ENCODE assay signal across 29 cellular contexts in genomic region chrX:32825009-32825408, GRCh38.
"Had no signal": no experiment of that assay in that cellular context is flagged by ENCODE, and none has a peak within 500 bp of the region (broad histone marks: within the 10 kb centered on the region; RNA-seq: fewer than 3 reads in every experiment).

No MANE protein-coding gene starts in this region.

- DNase-seq: activated B cell treated with CpG ODN at 0.5 μM for 24 hours; activated CD4-positive, alpha-beta T cell treated with anti-CD3 and anti-CD28 coated beads for 48 hours; activated CD4-positive, alpha-beta T cell treated with anti-CD3 and anti-CD28 coated beads, Interleukin-2, amount 50 U/mL, for 1 hour; activated CD4-positive, alpha-beta T cell treated with anti-CD3 and anti-CD28 coated beads, Interleukin-2, amount 50 U/mL, for 48 hours; activated CD8-positive, alpha-beta memory T cell treated with anti-CD3 and anti-CD28 coated beads for 24 hours; activated CD8-positive, alpha-beta T cell treated with anti-CD3 and anti-CD28 coated beads for 36 hours; activated effector memory CD4-positive, alpha-beta T cell treated with Interleukin-2 at 50 U/mL for 16 hours; activated gamma-delta T cell treated with Interleukin-2 at 50 U/mL for 16 hours; activated naive CD4-positive, alpha-beta T cell treated with anti-CD3 and anti-CD28 coated beads, Interleukin-2, amount 50 U/mL, for 16 hours; activated naive CD4-positive, alpha-beta T cell treated with Interleukin-2 at 50 U/mL for 16 hours; activated T-cell treated with anti-CD3 and anti-CD28 coated beads, Interleukin-2, amount 50 U/mL, for 4 hours; amniotic stem cell; anterior cingulate cortex; body of pancreas; caudate nucleus; effector CD8-positive, alpha-beta T cell; esophagus squamous epithelium; foreskin melanocyte; head of caudate nucleus; T-helper 17 cell; T1000; WERI-Rb-1 had no signal

- H3K4me3 ChIP-seq: body of pancreas, esophagus squamous epithelium had no signal

- H3K36me3 ChIP-seq: esophagus squamous epithelium, WERI-Rb-1 had no signal

- H3K27ac ChIP-seq: body of pancreas, epithelial cell of prostate, esophagus squamous epithelium, WERI-Rb-1 had no signal

- H3K4me3 Mint-ChIP-seq: activated B cell treated with CpG ODN at 0.5 μM for 24 hours; activated CD8-positive, alpha-beta T cell treated with anti-CD3 and anti-CD28 coated beads for 36 hours; activated naive CD8-positive, alpha-beta T cell; activated T-cell treated with anti-CD3 and anti-CD28 coated beads, Interleukin-2, amount 50 U/mL, for 4 hours; activated T-helper 17 cell treated with anti-CD3 and anti-CD28 coated beads, Interleukin-2, amount 50 U/mL, for 72 hours; T-helper 17 cell; T-helper 2 cell treated with Interferon-gamma antibody and Interleukin-4, amounts not matched to agents 5 μg/mL and 100 μg/mL, for 36 hours had no signal

- H3K27ac Mint-ChIP-seq: activated B cell treated with CpG ODN at 0.5 μM for 24 hours; activated CD8-positive, alpha-beta T cell treated with anti-CD3 and anti-CD28 coated beads for 36 hours; activated naive CD8-positive, alpha-beta T cell; activated T-helper 17 cell treated with anti-CD3 and anti-CD28 coated beads, Interleukin-2, amount 50 U/mL, for 72 hours; T-helper 17 cell; T-helper 2 cell treated with Interferon-gamma antibody and Interleukin-4, amounts not matched to agents 5 μg/mL and 100 μg/mL, for 36 hours had no signal

- H3K9me3 ChIP-seq: body of pancreas, esophagus squamous epithelium had no signal

- H3K4me1 Mint-ChIP-seq: activated B cell treated with CpG ODN at 0.5 μM for 24 hours; activated T-helper 17 cell treated with anti-CD3 and anti-CD28 coated beads, Interleukin-2, amount 50 U/mL, for 72 hours; T-helper 17 cell had no signal

- H3K4me1 ChIP-seq: body of pancreas, esophagus squamous epithelium had no signal

- H3K27me3 ChIP-seq: esophagus squamous epithelium had no signal

- FAIRE-seq: endometrium, endothelial cell of umbilical vein had no signal

- H3K36me3 Mint-ChIP-seq: activated naive CD8-positive, alpha-beta T cell had no signal

- ATAC-seq: activated CD4-positive, CD25-positive, alpha-beta regulatory T cell treated with anti-CD3 and anti-CD28 coated beads, Interleukin-2, amount 50 U/mL, for 24 hours; activated CD8-positive, alpha-beta T cell treated with anti-CD3 and anti-CD28 coated beads for 36 hours; activated T-cell treated with anti-CD3 and anti-CD28 coated beads, Interleukin-2, amount 50 U/mL, for 4 hours; activated T-helper 17 cell treated with anti-CD3 and anti-CD28 coated beads, Interleukin-2, amount 50 U/mL, for 72 hours; body of pancreas; T-helper 17 cell had no signal

- H3K27me3 Mint-ChIP-seq: activated B cell treated with CpG ODN at 0.5 μM for 24 hours; activated CD8-positive, alpha-beta T cell treated with anti-CD3 and anti-CD28 coated beads for 36 hours; activated naive CD8-positive, alpha-beta T cell; activated T-helper 17 cell treated with anti-CD3 and anti-CD28 coated beads, Interleukin-2, amount 50 U/mL, for 72 hours; T-helper 17 cell had no signal

- H3K9me3 Mint-ChIP-seq: activated B cell treated with CpG ODN at 0.5 μM for 24 hours; activated CD8-positive, alpha-beta T cell treated with anti-CD3 and anti-CD28 coated beads for 36 hours; activated T-cell treated with anti-CD3 and anti-CD28 coated beads, Interleukin-2, amount 50 U/mL, for 4 hours; T-helper 2 cell treated with Interferon-gamma antibody and Interleukin-4, amounts not matched to agents 5 μg/mL and 100 μg/mL, for 36 hours had no signal
